In genomic region chr1:67735806-67736627, GRCh38 we compare ENCODE assay signal across 8 cellular contexts. TPM values are rescaled to one million over a fixed set of nuclear protein-coding genes. Genes with fewer than 3 reads are reported as not detected.
DNase-seq lines count a peak whose midpoint lies in the region; ATAC-seq and TF ChIP-seq lines count a peak whose summit lies in the region.

No MANE protein-coding gene starts in this region.

- peaks cover 15% of the 10 kb centered on the region for H3K4me1 Mint-ChIP-seq in T-helper 17 cell

- no peak overlapping the region for H3K27ac ChIP-seq in HUES48 (ENCODE audit: low read depth, low read length)
- peak overlapping the region; percentile 68 for H3K27ac ChIP-seq in mammary epithelial cell (ENCODE audit: insufficient read depth, low read depth, low read length)
- peak overlapping the region; percentile 45 to 76 for H3K27ac ChIP-seq in left lung

- H3K36me3 Mint-ChIP-seq in T-helper 17 cell (ENCODE audit: low read depth) = no peaks in the 10 kb centered on the region

- ATAC-seq in GM21528 (IDR thresholded peaks at IDR 0.05; ENCODE audit: low FRiP score, unreplicated experiment) (peak; percentile 98), T-helper 17 cell (peak; percentile 91), left lung (peak; percentile 70)

- H3K9ac ChIP-seq in HUES48 (ENCODE audit: low read depth, low read length) = 0 out of 2 replicates have a peak overlapping the region, but pooled peaks have one; percentile 8
- peak overlapping the region; percentile 25 for H3K9ac ChIP-seq in mammary epithelial cell (ENCODE audit: insufficient read depth, low read length)

- no TSS peak for BruUV-seq in mammary epithelial cell (replicated peaks; lab: Mats Ljungman, UMichigan)

- peaks cover 13% of the 10 kb centered on the region for H3K27me3 Mint-ChIP-seq in T-helper 17 cell

- peak overlapping the region; percentile 52 for H3K4me2 ChIP-seq in mammary epithelial cell (ENCODE audit: insufficient read depth, low read depth, low read length)

- no peaks in the 10 kb centered on the region for H3K9me3 ChIP-seq in HUES48 (ENCODE audit: control insufficient read depth, insufficient read depth, low read length)
- no peaks in the 10 kb centered on the region for H3K9me3 ChIP-seq in T-helper 17 cell (ENCODE audit: control insufficient read depth, low read length, poor library complexity, severe bottlenecking)
- H3K9me3 ChIP-seq in mammary epithelial cell (replicated peaks; ENCODE audit: insufficient read depth, low read length) = no peaks in the 10 kb centered on the region
- no peaks in the 10 kb centered on the region for H3K9me3 ChIP-seq in left lung

- DNase-seq in ELR (ENCODE audit: low read depth) = peak; percentile 91
- DNase-seq in T-helper 17 cell = peak in 2 of 3 donors; percentile 6 to 9
- peak; percentile 88 for DNase-seq in mammary epithelial cell
- DNase-seq in left lung = peak; percentile 51 to 80
- DNase-seq in stimulated activated CD4-positive, alpha-beta T cell treated with anti-CD3 and anti-CD28 coated beads, Interleukin-4, amount 100 ng/mL, for 24 hours = peak; percentile 32
- DNase-seq in ecto neural progenitor cell (ENCODE audit: low spot score) = no peak

- peak overlapping the region; percentile 52 for H2AFZ ChIP-seq in mammary epithelial cell (ENCODE audit: low read depth, low read length)

- no peaks in the 10 kb centered on the region for H4K20me1 ChIP-seq in mammary epithelial cell (ENCODE audit: insufficient read depth, low read length)

- H3K36me3 ChIP-seq in HUES48 (ENCODE audit: control insufficient read depth, insufficient read depth, low read length) (no peaks in the 10 kb centered on the region), mammary epithelial cell (ENCODE audit: insufficient read depth, low read length) (no peaks in the 10 kb centered on the region), left lung (no peaks in the 10 kb centered on the region)

- H3K4me3 ChIP-seq in HUES48 (ENCODE audit: low read depth, low read length) (no peak overlapping the region), mammary epithelial cell (replicated peaks in 1 of 3; ENCODE audit: insufficient read depth in 1 of 3, low read depth in 2 of 3, low read length in 3 of 3) (peak overlapping the region in 1 of 3 experiments; percentile 10), left lung (no peak overlapping the region)

- H3K4me1 ChIP-seq in HUES48 (ENCODE audit: control insufficient read depth, insufficient read depth, low read length) = peaks cover 18% of the 10 kb centered on the region
- peaks cover 46% of the 10 kb centered on the region for H3K4me1 ChIP-seq in mammary epithelial cell (ENCODE audit: insufficient read depth, low read length)
- peaks cover 11 to 33% of the 10 kb centered on the region in 2 donors for H3K4me1 ChIP-seq in left lung

- TF ChIP-seq CTCF in mammary epithelial cell (conservative IDR thresholded peaks at IDR 0.05 in 1 of 2, IDR thresholded peaks at IDR 0.05 in 1 of 2; ENCODE audit: extremely low read depth in 1 of 2, insufficient read depth in 1 of 2, low read depth in 1 of 2, low read length in 2 of 2) (no peak), left lung (IDR thresholded peaks at IDR 0.05) (no peak)

- dilution Hi-C loops in mammary epithelial cell (cut with HindIII; ENCODE audit: low sequenced_read_pairs) = no loop called here

- peak overlapping the region; percentile 82 for H3K4me3 Mint-ChIP-seq in T-helper 17 cell

- CTCF ChIA-PET in mammary epithelial cell (lab: Charles Lee; ENCODE audit: low non-redundant PET) = no interaction called here

- peak overlapping the region; percentile 88 for H3K27ac Mint-ChIP-seq in T-helper 17 cell

- intact Hi-C loops in mammary epithelial cell (cut with micrococcal nuclease) (loop anchor here (1.0 kb wide), 1 partner anchor 10 kb away; no protein-coding TSS in a partner anchor), left lung (cut with DNase I) (no loop called here)

- in situ Hi-C loops in mammary epithelial cell (cut with MboI; ENCODE audit: low sequenced_read_pairs in 2 of 2) = no loop called here

- 5% methylated on average over 5 of the region's 11 CpGs for WGBS in mammary epithelial cell (ENCODE audit: low coverage, missing lambda C conversion rate)

- H3K27me3 ChIP-seq in HUES48 (ENCODE audit: control insufficient read depth, insufficient read depth, low read length) (no peaks in the 10 kb centered on the region), mammary epithelial cell (ENCODE audit: insufficient read depth, low read length) (no peaks in the 10 kb centered on the region), left lung (no peaks in the 10 kb centered on the region)

- H3K79me2 ChIP-seq in mammary epithelial cell (ENCODE audit: insufficient read depth, low read length) = peaks cover 62% of the 10 kb centered on the region

RNA-seq across cellular contexts. Expression of gene GADD45A, which starts 51.0 kb away (rescaled TPM):
- total RNA-seq in T-helper 17 cell = 10 to 100 TPM; 25.4 to 65.6 TPM
- total RNA-seq in mammary epithelial cell = 100 to 1,000 TPM; 119 to 371 TPM
- polyA plus RNA-seq in mammary epithelial cell = 75.5 TPM
- 27.2 TPM for polyA minus RNA-seq in mammary epithelial cell
- 10 to 100 TPM; 29.1 to 30.9 TPM for total RNA-seq in left lung
